ENCODE assay signal across 9 cellular contexts in genomic region chr4:81030617-81031388, GRCh38. TPM values are rescaled to one million over a fixed set of nuclear protein-coding genes. Genes with fewer than 3 reads are reported as not detected.
DNase-seq lines count a peak whose midpoint lies in the region; ATAC-seq lines count a peak whose summit lies in the region.
"Had no signal": no experiment of that assay in that cellular context is flagged by ENCODE, and none has a peak within 500 bp of the region (broad histone marks: within the 10 kb centered on the region; RNA-seq: fewer than 3 reads in every experiment).

A gene with protein sequence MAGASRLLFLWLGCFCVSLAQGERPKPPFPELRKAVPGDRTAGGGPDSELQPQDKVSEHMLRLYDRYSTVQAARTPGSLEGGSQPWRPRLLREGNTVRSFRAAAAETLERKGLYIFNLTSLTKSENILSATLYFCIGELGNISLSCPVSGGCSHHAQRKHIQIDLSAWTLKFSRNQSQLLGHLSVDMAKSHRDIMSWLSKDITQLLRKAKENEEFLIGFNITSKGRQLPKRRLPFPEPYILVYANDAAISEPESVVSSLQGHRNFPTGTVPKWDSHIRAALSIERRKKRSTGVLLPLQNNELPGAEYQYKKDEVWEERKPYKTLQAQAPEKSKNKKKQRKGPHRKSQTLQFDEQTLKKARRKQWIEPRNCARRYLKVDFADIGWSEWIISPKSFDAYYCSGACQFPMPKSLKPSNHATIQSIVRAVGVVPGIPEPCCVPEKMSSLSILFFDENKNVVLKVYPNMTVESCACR (plus strand): TSS chr4:81030708. CDS start chr4:81031285, 577 bp downstream.

- DNase-seq in NCI-H2029 (lab: John Stamatoyannopoulos, UW) (peak; percentile 26), NCI-H2029 treated with DMSO at 0.1 percent for 48 hours (lab: John Stamatoyannopoulos, UW) (no peak), NCI-H774 (lab: John Stamatoyannopoulos, UW) (peak; percentile 40), aorta (peak in 1 of 2 donors; percentile 72)
- DNase-seq in stimulated activated CD4-positive, alpha-beta T cell treated with anti-CD3 and anti-CD28 coated beads, Interleukin-4, amount 100 ng/mL, for 24 hours, result no peak

- no peaks in the 10 kb centered on the region for H3K36me3 ChIP-seq in duodenal mucosa (ENCODE audit: control insufficient read depth in 1 of 2, insufficient read depth in 2 of 2, low read length in 2 of 2)
- no peaks in the 10 kb centered on the region for H3K36me3 ChIP-seq in aorta (ENCODE audit: control insufficient read depth in 1 of 2, insufficient read depth in 2 of 2, low read length in 1 of 2)

- H3K9me3 ChIP-seq in duodenal mucosa (ENCODE audit: control insufficient read depth in 1 of 2, low read length in 2 of 2) (no peaks in the 10 kb centered on the region), mononuclear cell (ENCODE audit: low read depth, low read length) (no peaks in the 10 kb centered on the region), aorta (ENCODE audit: control insufficient read depth, low read length) (no peaks in the 10 kb centered on the region)

- H3K27ac ChIP-seq in duodenal mucosa (ENCODE audit: low read depth, low read length), result no peak within 1 kb of the TSS
- no peak within 1 kb of the TSS for H3K27ac ChIP-seq in aorta (ENCODE audit: low read depth in 1 of 2, low read length in 2 of 2)
- H3K27ac ChIP-seq: C4-2B had no signal

- intact Hi-C loops in aorta (cut with DNase I), result no loop called here

- H3K4me3 ChIP-seq in duodenal mucosa (ENCODE audit: low read depth in 1 of 2, low read length in 2 of 2), result peak within 1 kb of the TSS; percentile 77
- peak within 1 kb of the TSS; percentile 22 for H3K4me3 ChIP-seq in mononuclear cell (ENCODE audit: low read length)
- H3K4me3 ChIP-seq in aorta (ENCODE audit: low read length in 2 of 2), result peak within 1 kb of the TSS in 1 of 2 donors; percentile 14

- H3K4me1 ChIP-seq in duodenal mucosa (ENCODE audit: control insufficient read depth in 1 of 2, insufficient read depth in 2 of 2, low read length in 2 of 2), result peaks cover 3 to 7% of the 10 kb centered on the region in 2 donors
- H3K4me1 ChIP-seq in mononuclear cell (ENCODE audit: insufficient read depth, low read length), result peaks cover 20% of the 10 kb centered on the region
- no peaks in the 10 kb centered on the region for H3K4me1 ChIP-seq in aorta (ENCODE audit: control insufficient read depth in 1 of 2, insufficient read depth in 2 of 2, low read length in 2 of 2)

- H3K27me3 ChIP-seq in duodenal mucosa (ENCODE audit: control insufficient read depth in 1 of 2, insufficient read depth in 2 of 2, low read length in 2 of 2), result peaks cover 3 to 16% of the 10 kb centered on the region in 2 donors
- H3K27me3 ChIP-seq in mononuclear cell (ENCODE audit: insufficient read depth, low read length), result peaks cover 77% of the 10 kb centered on the region
- no peaks in the 10 kb centered on the region for H3K27me3 ChIP-seq in aorta (ENCODE audit: control insufficient read depth in 1 of 2, insufficient read depth in 2 of 2, low read length in 1 of 2)

- WGBS in aorta, 2 donors, result 0% methylated on average over 74 to 76 of the region's 76 CpGs

- ATAC-seq in aorta (ENCODE audit: low FRiP score) (peak; percentile 39), GM18519 (IDR thresholded peaks at IDR 0.05; ENCODE audit: low FRiP score, unreplicated experiment) (no peak)

- H3K9ac ChIP-seq in duodenal mucosa (ENCODE audit: low read depth in 1 of 2, low read length in 2 of 2), result peak within 1 kb of the TSS; percentile 56 to 72

RNA-seq across cellular contexts. Expression of the gene that starts here (rescaled TPM):
- total RNA-seq in mononuclear cell (0.10 TPM), aorta (1 to 10 TPM in 1 of 2 donors, under 1 TPM in 1; 0.19 to 1.3 TPM)
- polyA plus RNA-seq in aorta, result under 1 TPM in 1 of 2 donors, not detected in 1; 0.50 TPM

Comparison
In these comparisons a context has a peak if more than half of its experiments do, and no peak if none do; other contexts are left out.
1. DNase-seq: peak in NCI-H2029 (single experiment) and NCI-H774 (single experiment); none in NCI-H2029 treated with DMSO at 0.1 percent for 48 hours (single experiment) and stimulated activated CD4-positive, alpha-beta T cell treated with anti-CD3 and anti-CD28 coated beads, Interleukin-4, amount 100 ng/mL, for 24 hours (single experiment).